ENCODE assay signal across 1 cellular context in the genomic region with DNA sequence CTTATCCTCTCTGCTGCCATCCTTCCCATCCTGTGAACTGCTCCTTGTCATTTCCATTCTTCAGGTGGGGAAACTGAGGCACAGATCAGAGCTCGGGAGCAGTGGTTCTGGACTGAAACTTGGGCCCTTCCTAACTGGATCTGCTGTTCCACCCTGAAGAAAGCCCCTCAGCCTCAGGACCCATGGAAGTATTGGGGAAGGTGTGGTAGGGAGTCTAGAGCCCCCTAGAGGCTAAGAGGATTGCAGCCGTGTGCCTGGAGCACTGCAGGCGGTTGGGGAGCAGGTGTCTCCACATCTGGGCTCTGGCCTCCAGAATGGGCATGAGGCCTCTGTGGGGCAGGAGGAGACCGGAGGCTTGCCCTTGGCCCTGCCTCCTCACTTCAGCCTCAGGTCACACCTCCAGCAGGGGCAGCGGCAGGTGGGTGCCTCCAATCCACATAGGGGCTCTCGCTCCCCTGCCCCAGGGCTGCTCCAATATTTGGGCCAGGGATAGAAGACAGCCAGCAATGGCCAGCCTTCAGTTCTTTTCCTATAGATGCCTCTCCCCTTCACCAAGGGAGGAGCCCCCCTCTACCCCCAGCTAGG.
A peak's percentile ranks its signal among the peaks of the same experiment; 100 is the strongest.
TF ChIP-seq lines count a peak whose summit lies in the region.

No MANE protein-coding gene starts in this region.

TF ChIP-seq in K562, 482 proteins besides CTCF, POLR2A, EP300 and RAD21:
- TF ChIP-seq EHMT2 (IDR thresholded peaks at IDR 0.05) (peak; percentile 69; the same call in 1 of the 2 replicates), MAZ (CRISPR knock-in tag; conservative IDR thresholded peaks at IDR 0.05 in 1 of 2, IDR thresholded peaks at IDR 0.05 in 1 of 2) (0 out of 4 replicates have a peak, but pooled peaks of 1 of the 2 experiments have one; percentile 20), CTCFL (IDR thresholded peaks at IDR 0.05; ENCODE audit: borderline replicate concordance, insufficient read depth, low read depth, low read length, poor library complexity, severe bottlenecking) (peak; percentile 57), XRCC4 (IDR thresholded peaks at IDR 0.05; ENCODE audit: extremely low read depth, insufficient read depth, insufficient read length) (no peak), ZNF263 (CRISPR knock-in tag; IDR thresholded peaks at IDR 0.05; ENCODE audit: borderline replicate concordance) (peak; percentile 85)
